Comparison of ENCODE assay signal across 31 cellular contexts in the genomic region with DNA sequence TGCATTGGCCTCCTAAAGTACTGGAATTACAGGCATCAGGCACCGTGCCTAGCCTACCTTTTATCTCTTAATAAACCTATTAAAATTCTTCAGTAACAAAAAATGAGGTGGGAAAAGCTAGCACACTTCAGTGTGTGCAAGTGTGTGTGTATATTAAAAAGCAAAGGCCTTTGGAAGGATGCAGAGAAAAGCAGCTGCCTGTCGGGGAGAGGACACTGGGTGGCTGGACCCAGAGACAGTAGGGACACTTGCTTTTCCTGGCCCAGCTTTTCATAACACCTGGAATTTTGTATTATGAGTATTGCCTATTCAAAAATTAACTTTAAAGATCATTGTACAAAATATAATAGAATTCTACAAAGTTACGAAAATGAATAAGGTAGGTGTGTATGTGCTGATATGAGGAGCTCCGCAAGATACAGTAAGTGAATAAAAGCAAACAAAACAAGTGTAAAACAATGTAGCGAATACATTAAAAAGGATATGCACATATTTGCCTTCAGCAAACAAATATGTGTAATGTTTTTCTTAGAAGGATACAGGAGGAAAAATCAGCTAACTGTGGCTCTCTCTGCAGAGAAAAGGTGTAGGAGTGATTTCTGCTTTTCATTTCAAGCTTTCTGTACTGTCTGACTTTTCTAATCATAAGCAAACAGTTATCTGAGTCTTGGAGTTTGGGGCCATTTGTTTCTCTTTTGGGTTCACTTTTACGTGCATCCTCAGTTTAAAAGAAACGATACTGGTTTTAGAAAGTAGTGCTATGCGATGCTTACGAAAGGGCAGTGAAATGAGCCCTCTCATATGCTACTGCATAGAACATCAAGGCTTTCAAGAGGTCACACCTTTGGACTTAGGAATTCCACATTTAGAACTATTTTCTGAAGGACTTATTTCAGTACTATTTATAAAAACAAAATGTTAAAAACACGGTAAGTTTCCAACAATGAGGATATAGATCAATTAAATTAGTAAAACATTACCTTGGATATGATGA.
"Had no signal": no experiment of that assay in that cellular context is flagged by ENCODE, and none has a peak within 500 bp of the region (broad histone marks: within the 10 kb centered on the region; RNA-seq: fewer than 3 reads in every experiment).

No MANE protein-coding gene starts in this region.

- H3K27me3 ChIP-seq: brain microvascular endothelial cell, MG63, SJSA1 had no signal

- H3K9me2 ChIP-seq: SK-N-SH had no signal

- ATAC-seq: activated T-cell treated with anti-CD3 and anti-CD28 coated beads, Interleukin-2, amount 50 U/mL, for 4 hours; WTC11 had no signal

- H3K27ac ChIP-seq: brain microvascular endothelial cell, PC-9, SJSA1 had no signal

- DNase-seq: activated CD4-positive, alpha-beta memory T cell treated with anti-CD3 and anti-CD28 coated beads for 36 hours; activated CD4-positive, alpha-beta T cell treated with anti-CD3 and anti-CD28 coated beads for 4 hours; activated CD4-positive, alpha-beta T cell treated with anti-CD3 and anti-CD28 coated beads, Interleukin-2, amount 50 U/mL, for 1 hour; activated CD4-positive, CD25-positive, alpha-beta regulatory T cell treated with anti-CD3 and anti-CD28 coated beads, Interleukin-2, amount 50 U/mL, for 72 hours; activated CD8-positive, alpha-beta memory T cell treated with anti-CD3 and anti-CD28 coated beads, Interleukin-2, amount 50 U/mL, for 4 hours; activated effector memory CD4-positive, alpha-beta T cell treated with Interleukin-2 at 50 U/mL for 16 hours; activated naive CD4-positive, alpha-beta T cell treated with anti-CD3 and anti-CD28 coated beads, Interleukin-2, amount 10 ng/mL, durations not matched to agents 7 days and 5 days; activated naive CD8-positive, alpha-beta T cell treated with anti-CD3 and anti-CD28 coated beads for 36 hours; activated T-cell treated with anti-CD3 and anti-CD28 coated beads for 4 hours; activated T-cell treated with anti-CD3 and anti-CD28 coated beads, Interleukin-2, amount 50 U/mL, for 4 hours; amniotic stem cell; aorta; brain microvascular endothelial cell; Karpas-422; KBM-7; MG63; MV-4-11; NCI-H1092; NCI-H1436 treated with DMSO at 0.1 percent for 48 hours; NCI-H1694 treated with DMSO at 0.1 percent for 48 hours; NCI-H2029; NCI-H2171; NCI-H510A; NCI-H526; NCI-H748 treated with DMSO at 0.1 percent for 48 hours; NK-92 treated with Interleukin-12 subunit alpha and Interleukin-12 subunit beta, amount 100 ng/mL, for 24 hours; PC-9; SHP77 treated with DMSO at 0.1 percent for 48 hours; SK-N-SH had no signal

- H3K9me3 ChIP-seq: MG63, SJSA1, SK-N-SH had no signal

- H3K4me3 ChIP-seq: MG63, PC-9, SJSA1 had no signal

- H3K9ac ChIP-seq: SK-N-SH had no signal

- H3K4me2 ChIP-seq: PC-9, SK-N-SH had no signal

- H2AFZ ChIP-seq: PC-9 had no signal
